1 cellular context compared by ENCODE assay signal in the genomic region with DNA sequence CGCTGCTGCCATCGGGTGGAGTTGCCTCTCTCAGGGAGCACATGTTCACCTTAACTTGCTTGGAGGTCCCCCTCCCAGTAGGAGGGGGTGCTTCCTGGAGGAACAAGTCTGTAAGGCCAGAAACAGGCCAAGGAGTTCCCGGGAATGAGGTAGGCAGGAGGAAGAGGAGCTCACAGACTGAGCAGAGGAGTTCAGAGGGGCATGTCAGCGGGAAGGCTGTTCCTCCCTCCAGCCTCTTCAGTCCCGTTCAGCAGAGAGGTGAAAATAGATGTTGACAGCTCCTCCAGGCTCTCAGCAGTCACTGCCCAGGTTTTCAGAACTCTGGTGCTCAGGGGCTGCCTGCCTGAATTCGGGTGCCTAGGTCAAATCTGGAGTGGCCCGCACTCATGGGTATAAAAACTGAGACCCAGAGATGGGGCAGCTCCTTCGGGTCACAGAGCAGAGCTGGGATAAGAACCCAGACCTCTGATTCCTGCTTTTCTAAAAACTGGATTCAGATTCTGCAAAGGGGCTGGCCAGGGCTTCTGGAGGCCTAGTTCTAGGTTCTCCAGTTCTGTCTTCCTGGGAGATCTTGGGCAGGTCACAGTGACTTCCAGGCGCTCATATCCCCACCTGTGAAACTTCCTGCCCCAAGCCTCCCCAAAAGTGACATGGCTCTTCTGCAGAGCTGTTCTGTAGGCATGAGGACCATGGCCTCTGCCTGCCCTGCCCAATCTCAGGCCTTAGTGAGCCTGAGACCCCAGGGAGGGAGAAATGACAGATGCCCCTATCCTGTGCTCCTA.
TF ChIP-seq lines count a peak whose summit lies in the region.

No MANE protein-coding gene starts in this region.

TF ChIP-seq in GM23338, 12 proteins besides CTCF, POLR2A, EP300 and RAD21 (continued from another document):
- TF ChIP-seq JUNB (IDR thresholded peaks at IDR 0.05; ENCODE audit: unreplicated experiment), result no peak
- TF ChIP-seq ZNF462 (CRISPR knock-in tag; IDR thresholded peaks at IDR 0.05), result no peak
- no peak for TF ChIP-seq ZNF114 (CRISPR knock-in tag; IDR thresholded peaks at IDR 0.05)
- TF ChIP-seq REST (IDR thresholded peaks at IDR 0.05; ENCODE audit: unreplicated experiment), result no peak
- TF ChIP-seq ZNF331 (CRISPR knock-in tag; IDR thresholded peaks at IDR 0.05; ENCODE audit: low read depth), result no peak
- no peak for TF ChIP-seq EZH2 (IDR thresholded peaks at IDR 0.05; ENCODE audit: low read depth, unreplicated experiment)
